1 cellular context compared by ENCODE assay signal in genomic region chr3:129313983-129314756, GRCh38.
TF ChIP-seq lines count a peak whose summit lies in the region.

No MANE protein-coding gene starts in this region.

TF ChIP-seq in HepG2, 621 proteins besides CTCF, POLR2A, EP300 and RAD21 (continued from another document and continues in another):
- TF ChIP-seq FUBP1 (CRISPR knock-in tag; IDR thresholded peaks at IDR 0.05; ENCODE audit: borderline replicate concordance) (no peak), ZNF12 (CRISPR knock-in tag; IDR thresholded peaks at IDR 0.05) (0 out of 2 replicates have a peak, but pooled peaks have one; percentile 43), SSRP1 (CRISPR knock-in tag; IDR thresholded peaks at IDR 0.05) (no peak), ONECUT2 (CRISPR knock-in tag; IDR thresholded peaks at IDR 0.05) (no peak), ELF1 (CRISPR knock-in tag; IDR thresholded peaks at IDR 0.05) (no peak), SAP130 (CRISPR knock-in tag; IDR thresholded peaks at IDR 0.05; ENCODE audit: low read depth) (peak; percentile 54), ADNP (CRISPR knock-in tag; IDR thresholded peaks at IDR 0.05) (no peak), ZEB1 (IDR thresholded peaks at IDR 0.05; ENCODE audit: insufficient replicate concordance, low read depth) (no peak), ZNF550 (CRISPR knock-in tag; IDR thresholded peaks at IDR 0.05; ENCODE audit: borderline replicate concordance) (no peak), NR2F2 (IDR thresholded peaks at IDR 0.05; ENCODE audit: borderline replicate concordance, low read depth) (peak; percentile 48; the same call in 1 of the 2 replicates), RARG (CRISPR knock-in tag; IDR thresholded peaks at IDR 0.05; ENCODE audit: low read depth) (no peak), ELF3 (CRISPR knock-in tag; IDR thresholded peaks at IDR 0.05) (0 out of 2 replicates have a peak, but pooled peaks have one; percentile 18), POLR2AphosphoS2 (IDR thresholded peaks at IDR 0.05; ENCODE audit: low read depth, low read length) (peak; percentile 86), REPIN1 (CRISPR knock-in tag; IDR thresholded peaks at IDR 0.05; ENCODE audit: borderline replicate concordance, low read depth) (no peak), HNRNPL (IDR thresholded peaks at IDR 0.05; ENCODE audit: low read depth, low read length) (no peak), TRIM24 (CRISPR knock-in tag; IDR thresholded peaks at IDR 0.05) (0 out of 2 replicates have a peak, but pooled peaks have one; percentile 3), HDAC2 (CRISPR knock-in tag; IDR thresholded peaks at IDR 0.05) (peak; percentile 49; the same call in 1 of the 2 replicates), KDM5A (IDR thresholded peaks at IDR 0.05; ENCODE audit: borderline replicate concordance, low read length) (no peak), ZSCAN12 (CRISPR knock-in tag; IDR thresholded peaks at IDR 0.05) (no peak), ZNF562 (CRISPR knock-in tag; IDR thresholded peaks at IDR 0.05; ENCODE audit: borderline replicate concordance) (no peak), ZNF781 (CRISPR knock-in tag; IDR thresholded peaks at IDR 0.05; ENCODE audit: borderline replicate concordance, not compliant biosample characterization) (peak; percentile 11), NR1H2 (CRISPR knock-in tag; IDR thresholded peaks at IDR 0.05; ENCODE audit: borderline replicate concordance, low read depth) (no peak), KIAA2018 (CRISPR knock-in tag; IDR thresholded peaks at IDR 0.05; ENCODE audit: borderline replicate concordance) (no peak), SIN3B (IDR thresholded peaks at IDR 0.05; ENCODE audit: low read length) (0 out of 2 replicates have a peak, but pooled peaks have one; percentile 22), NFYC (CRISPR knock-in tag; IDR thresholded peaks at IDR 0.05) (peak; percentile 54), HNF4G (IDR thresholded peaks at IDR 0.05; ENCODE audit: borderline replicate concordance, low read depth, low read length) (peak; percentile 72; the same call in 1 of the 2 replicates), HNF4G (CRISPR knock-in tag; IDR thresholded peaks at IDR 0.05; ENCODE audit: borderline replicate concordance, low read depth) (no peak), AKAP8 (CRISPR knock-in tag; IDR thresholded peaks at IDR 0.05) (no peak), POLR2G (IDR thresholded peaks at IDR 0.05; ENCODE audit: low read depth, low read length) (peak; percentile 5)
- TF ChIP-seq, protein P1, sequence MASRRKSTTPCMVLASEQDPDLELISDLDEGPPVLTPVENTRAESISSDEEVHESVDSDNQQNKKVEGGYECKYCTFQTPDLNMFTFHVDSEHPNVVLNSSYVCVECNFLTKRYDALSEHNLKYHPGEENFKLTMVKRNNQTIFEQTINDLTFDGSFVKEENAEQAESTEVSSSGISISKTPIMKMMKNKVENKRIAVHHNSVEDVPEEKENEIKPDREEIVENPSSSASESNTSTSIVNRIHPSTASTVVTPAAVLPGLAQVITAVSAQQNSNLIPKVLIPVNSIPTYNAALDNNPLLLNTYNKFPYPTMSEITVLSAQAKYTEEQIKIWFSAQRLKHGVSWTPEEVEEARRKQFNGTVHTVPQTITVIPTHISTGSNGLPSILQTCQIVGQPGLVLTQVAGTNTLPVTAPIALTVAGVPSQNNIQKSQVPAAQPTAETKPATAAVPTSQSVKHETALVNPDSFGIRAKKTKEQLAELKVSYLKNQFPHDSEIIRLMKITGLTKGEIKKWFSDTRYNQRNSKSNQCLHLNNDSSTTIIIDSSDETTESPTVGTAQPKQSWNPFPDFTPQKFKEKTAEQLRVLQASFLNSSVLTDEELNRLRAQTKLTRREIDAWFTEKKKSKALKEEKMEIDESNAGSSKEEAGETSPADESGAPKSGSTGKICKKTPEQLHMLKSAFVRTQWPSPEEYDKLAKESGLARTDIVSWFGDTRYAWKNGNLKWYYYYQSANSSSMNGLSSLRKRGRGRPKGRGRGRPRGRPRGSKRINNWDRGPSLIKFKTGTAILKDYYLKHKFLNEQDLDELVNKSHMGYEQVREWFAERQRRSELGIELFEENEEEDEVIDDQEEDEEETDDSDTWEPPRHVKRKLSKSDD (CRISPR knock-in tag; IDR thresholded peaks at IDR 0.05; ENCODE audit: low read depth), result no peak
- TF ChIP-seq, protein P2, sequence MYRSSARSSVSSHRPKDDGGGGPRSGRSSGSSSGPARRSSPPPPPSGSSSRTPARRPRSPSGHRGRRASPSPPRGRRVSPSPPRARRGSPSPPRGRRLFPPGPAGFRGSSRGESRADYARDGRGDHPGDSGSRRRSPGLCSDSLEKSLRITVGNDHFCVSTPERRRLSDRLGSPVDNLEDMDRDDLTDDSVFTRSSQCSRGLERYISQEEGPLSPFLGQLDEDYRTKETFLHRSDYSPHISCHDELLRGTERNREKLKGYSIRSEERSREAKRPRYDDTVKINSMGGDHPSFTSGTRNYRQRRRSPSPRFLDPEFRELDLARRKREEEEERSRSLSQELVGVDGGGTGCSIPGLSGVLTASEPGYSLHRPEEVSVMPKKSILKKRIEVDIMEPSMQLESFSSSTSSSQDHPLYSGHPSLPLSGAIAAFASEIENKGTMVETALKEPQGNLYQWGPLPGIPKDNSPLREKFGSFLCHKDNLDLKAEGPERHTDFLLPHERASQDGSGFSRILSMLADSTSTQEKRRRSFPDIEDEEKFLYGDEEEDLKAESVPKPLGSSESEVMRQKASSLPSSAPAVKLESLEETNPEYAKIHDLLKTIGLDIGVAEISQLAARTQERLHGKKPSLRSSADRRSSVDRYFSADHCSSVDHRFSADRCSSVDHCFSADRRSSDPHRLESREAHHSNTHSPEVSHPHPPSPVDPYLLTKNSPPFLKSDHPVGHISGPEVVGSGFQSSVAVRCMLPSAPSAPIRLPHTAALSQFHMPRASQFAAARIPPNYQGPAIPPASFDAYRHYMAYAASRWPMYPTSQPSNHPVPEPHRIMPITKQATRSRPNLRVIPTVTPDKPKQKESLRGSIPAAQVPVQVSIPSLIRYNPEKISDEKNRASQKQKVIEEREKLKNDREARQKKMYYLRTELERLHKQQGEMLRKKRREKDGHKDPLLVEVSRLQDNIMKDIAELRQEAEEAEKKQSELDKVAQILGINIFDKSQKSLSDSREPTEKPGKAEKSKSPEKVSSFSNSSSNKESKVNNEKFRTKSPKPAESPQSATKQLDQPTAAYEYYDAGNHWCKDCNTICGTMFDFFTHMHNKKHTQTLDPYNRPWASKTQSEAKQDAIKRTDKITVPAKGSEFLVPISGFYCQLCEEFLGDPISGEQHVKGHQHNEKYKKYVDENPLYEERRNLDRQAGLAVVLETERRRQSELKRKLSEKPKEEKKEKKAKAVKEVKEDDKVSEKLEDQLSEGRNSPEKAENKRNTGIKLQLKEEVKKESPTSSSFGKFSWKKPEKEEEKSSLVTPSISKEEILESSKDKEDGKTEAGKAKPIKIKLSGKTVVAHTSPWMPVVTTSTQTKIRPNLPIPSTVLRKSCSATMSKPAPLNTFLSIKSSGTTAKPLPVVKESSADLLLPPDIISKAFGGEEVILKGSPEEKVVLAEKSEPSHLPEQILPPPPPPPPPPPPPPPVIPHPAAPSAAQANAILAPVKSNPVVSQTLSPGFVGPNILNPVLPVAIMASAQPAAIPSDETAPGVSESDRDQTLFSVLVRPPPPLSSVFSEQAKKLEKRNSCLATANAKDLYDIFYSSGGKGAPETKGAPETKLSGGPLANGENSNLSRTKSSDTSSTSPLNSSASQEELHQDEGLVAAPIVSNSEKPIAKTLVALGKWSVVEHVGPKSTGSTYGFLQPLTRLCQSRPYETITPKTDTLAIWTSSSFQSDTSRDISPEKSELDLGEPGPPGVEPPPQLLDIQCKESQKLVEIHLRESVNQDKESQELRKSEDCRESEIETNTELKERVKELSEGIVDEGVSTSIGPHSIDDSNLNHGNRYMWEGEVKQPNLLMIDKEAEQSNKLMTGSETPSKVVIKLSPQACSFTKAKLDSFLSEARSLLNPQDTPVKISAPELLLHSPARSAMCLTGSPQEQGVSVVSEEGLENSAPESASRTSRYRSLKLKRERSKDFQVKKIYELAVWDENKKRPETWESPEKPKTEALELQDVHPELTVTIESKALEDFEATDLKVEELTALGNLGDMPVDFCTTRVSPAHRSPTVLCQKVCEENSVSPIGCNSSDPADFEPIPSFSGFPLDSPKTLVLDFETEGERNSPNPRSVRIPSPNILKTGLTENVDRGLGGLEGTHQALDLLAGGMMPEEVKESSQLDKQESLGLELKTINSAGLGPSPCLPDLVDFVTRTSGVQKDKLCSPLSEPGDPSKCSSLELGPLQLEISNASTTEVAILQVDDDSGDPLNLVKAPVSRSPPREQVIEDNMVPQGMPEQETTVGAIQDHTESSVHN (CRISPR knock-in tag; IDR thresholded peaks at IDR 0.05), result 0 out of 2 replicates have a peak, but pooled peaks have one; percentile 33
- TF ChIP-seq, protein P3, sequence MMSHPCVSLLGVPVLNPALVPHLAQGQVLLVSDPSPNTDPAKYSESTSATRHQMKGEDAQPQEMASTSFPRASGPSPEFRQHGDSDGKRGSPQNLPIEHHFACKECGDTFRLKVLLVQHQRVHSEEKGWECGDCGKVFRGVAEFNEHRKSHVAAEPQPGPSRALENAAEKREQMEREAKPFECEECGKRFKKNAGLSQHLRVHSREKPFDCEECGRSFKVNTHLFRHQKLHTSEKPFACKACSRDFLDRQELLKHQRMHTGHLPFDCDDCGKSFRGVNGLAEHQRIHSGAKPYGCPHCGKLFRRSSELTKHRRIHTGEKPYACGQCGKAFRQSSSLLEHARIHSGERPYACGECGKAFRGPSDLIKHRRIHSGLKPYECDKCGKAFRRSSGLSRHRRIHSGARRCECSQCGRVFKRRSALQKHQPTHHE (CRISPR knock-in tag; IDR thresholded peaks at IDR 0.05; ENCODE audit: borderline replicate concordance), result no peak; the same call in 1 of the 2 replicates
- TF ChIP-seq, protein P4, sequence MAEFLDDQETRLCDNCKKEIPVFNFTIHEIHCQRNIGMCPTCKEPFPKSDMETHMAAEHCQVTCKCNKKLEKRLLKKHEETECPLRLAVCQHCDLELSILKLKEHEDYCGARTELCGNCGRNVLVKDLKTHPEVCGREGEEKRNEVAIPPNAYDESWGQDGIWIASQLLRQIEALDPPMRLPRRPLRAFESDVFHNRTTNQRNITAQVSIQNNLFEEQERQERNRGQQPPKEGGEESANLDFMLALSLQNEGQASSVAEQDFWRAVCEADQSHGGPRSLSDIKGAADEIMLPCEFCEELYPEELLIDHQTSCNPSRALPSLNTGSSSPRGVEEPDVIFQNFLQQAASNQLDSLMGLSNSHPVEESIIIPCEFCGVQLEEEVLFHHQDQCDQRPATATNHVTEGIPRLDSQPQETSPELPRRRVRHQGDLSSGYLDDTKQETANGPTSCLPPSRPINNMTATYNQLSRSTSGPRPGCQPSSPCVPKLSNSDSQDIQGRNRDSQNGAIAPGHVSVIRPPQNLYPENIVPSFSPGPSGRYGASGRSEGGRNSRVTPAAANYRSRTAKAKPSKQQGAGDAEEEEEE (CRISPR knock-in tag; IDR thresholded peaks at IDR 0.05; ENCODE audit: borderline replicate concordance), result no peak
